1 cellular context compared by ENCODE assay signal in genomic region chr5:6712582-6713273, GRCh38.
TF ChIP-seq lines count a peak whose summit lies in the region.

No MANE protein-coding gene starts in this region.

TF ChIP-seq in HepG2, 621 proteins besides CTCF, POLR2A, EP300 and RAD21 (continued from another document and continues in another):
- TF ChIP-seq HOMEZ (CRISPR knock-in tag; IDR thresholded peaks at IDR 0.05; ENCODE audit: low read depth) (peak; percentile 14; the same call in 1 of the 2 replicates), HMGA1 (CRISPR knock-in tag; conservative IDR thresholded peaks at IDR 0.05) (no peak), ZNF263 (CRISPR knock-in tag; IDR thresholded peaks at IDR 0.05) (peak; percentile 76), ZNF747 (CRISPR knock-in tag; IDR thresholded peaks at IDR 0.05; ENCODE audit: borderline replicate concordance) (peak; percentile 82), ZNF660 (CRISPR knock-in tag; IDR thresholded peaks at IDR 0.05; ENCODE audit: borderline replicate concordance, low read depth) (no peak), STAT5B (CRISPR knock-in tag; IDR thresholded peaks at IDR 0.05) (peak; percentile 65; the same call in 1 of the 2 replicates), TCF12 (IDR thresholded peaks at IDR 0.05) (no peak), TCF12 (CRISPR knock-in tag; IDR thresholded peaks at IDR 0.05) (peak; percentile 67; the same call in 1 of the 2 replicates), ZNF552 (CRISPR knock-in tag; IDR thresholded peaks at IDR 0.05; ENCODE audit: borderline replicate concordance) (peak; percentile 92), NFIC (IDR thresholded peaks at IDR 0.05; ENCODE audit: low read length) (no peak), ZNF773 (CRISPR knock-in tag; IDR thresholded peaks at IDR 0.05; ENCODE audit: borderline replicate concordance) (0 out of 2 replicates have a peak, but pooled peaks have one; percentile 90), ZNF790 (CRISPR knock-in tag; IDR thresholded peaks at IDR 0.05; ENCODE audit: borderline replicate concordance) (peak; percentile 93; the same call in 1 of the 2 replicates), ZNF264 (CRISPR knock-in tag; IDR thresholded peaks at IDR 0.05) (0 out of 2 replicates have a peak, but pooled peaks have one; percentile 65), ZNF770 (CRISPR knock-in tag; IDR thresholded peaks at IDR 0.05) (no peak), ZNF451 (CRISPR knock-in tag; IDR thresholded peaks at IDR 0.05) (peak; percentile 33; the same call in 1 of the 2 replicates), PAXIP1 (CRISPR knock-in tag; conservative IDR thresholded peaks at IDR 0.05) (0 out of 2 replicates have a peak, but pooled peaks have one; percentile 30), ZBTB8A (CRISPR knock-in tag; IDR thresholded peaks at IDR 0.05; ENCODE audit: borderline replicate concordance, low read depth) (no peak; the same call in 1 of the 2 replicates), ELF3 (CRISPR knock-in tag; IDR thresholded peaks at IDR 0.05) (peak; percentile 5; the same call in 1 of the 2 replicates), SAP130 (CRISPR knock-in tag; IDR thresholded peaks at IDR 0.05; ENCODE audit: low read depth) (peak; percentile 82), EZH2 (conservative IDR thresholded peaks at IDR 0.05; ENCODE audit: low read depth, low read length) (no peak), ZFP91 (CRISPR knock-in tag; IDR thresholded peaks at IDR 0.05; ENCODE audit: borderline replicate concordance) (peak; percentile 81), SMC3 (IDR thresholded peaks at IDR 0.05; ENCODE audit: low read length) (no peak), ZEB1 (IDR thresholded peaks at IDR 0.05; ENCODE audit: insufficient replicate concordance, low read depth) (no peak), RBAK (CRISPR knock-in tag; IDR thresholded peaks at IDR 0.05) (no peak), BRCA1 (CRISPR knock-in tag; IDR thresholded peaks at IDR 0.05) (no peak), E2F5 (CRISPR knock-in tag; conservative IDR thresholded peaks at IDR 0.05) (no peak), ZSCAN9 (CRISPR knock-in tag; IDR thresholded peaks at IDR 0.05; ENCODE audit: borderline replicate concordance) (no peak), RFX1 (IDR thresholded peaks at IDR 0.05) (peak; percentile 47; the same call in 1 of the 2 replicates), PTBP1 (IDR thresholded peaks at IDR 0.05; ENCODE audit: low read depth, low read length, poor library complexity, severe bottlenecking) (no peak), ZNF101 (CRISPR knock-in tag; IDR thresholded peaks at IDR 0.05; ENCODE audit: borderline replicate concordance, low read depth) (no peak), KLF9 (CRISPR knock-in tag; IDR thresholded peaks at IDR 0.05; ENCODE audit: low read depth) (no peak), KIAA2018 (CRISPR knock-in tag; IDR thresholded peaks at IDR 0.05; ENCODE audit: borderline replicate concordance) (no peak), TFE3 (CRISPR knock-in tag; IDR thresholded peaks at IDR 0.05) (peak; percentile 52; the same call in 1 of the 2 replicates), KDM3A (CRISPR knock-in tag; IDR thresholded peaks at IDR 0.05; ENCODE audit: low read depth) (0 out of 2 replicates have a peak, but pooled peaks have one; percentile 27), ZNF850 (CRISPR knock-in tag; conservative IDR thresholded peaks at IDR 0.05) (peak; percentile 92; the same call in 1 of the 2 replicates), ZNF512 (CRISPR knock-in tag; IDR thresholded peaks at IDR 0.05) (0 out of 2 replicates have a peak, but pooled peaks have one; percentile 41), RFX3 (CRISPR knock-in tag; IDR thresholded peaks at IDR 0.05) (no peak), SIN3A (IDR thresholded peaks at IDR 0.05; ENCODE audit: borderline replicate concordance, low read depth, low read length) (peak; percentile 92; the same call in 1 of the 2 replicates)
